In genomic region chr14:93057586-93058280, GRCh38 we compare ENCODE assay signal across 20 cellular contexts. TPM values are rescaled to one million over a fixed set of nuclear protein-coding genes. Genes with fewer than 3 reads are reported as not detected.
DNase-seq lines count a peak whose midpoint lies in the region; ATAC-seq and TF ChIP-seq lines count a peak whose summit lies in the region.
"Had no signal": no experiment of that assay in that cellular context is flagged by ENCODE, and none has a peak within 500 bp of the region (broad histone marks: within the 10 kb centered on the region; RNA-seq: fewer than 3 reads in every experiment).

No MANE protein-coding gene starts in this region.

- H3K27me3 Mint-ChIP-seq in activated T-helper 17 cell treated with anti-CD3 and anti-CD28 coated beads, Interleukin-2, amount 50 U/mL, for 72 hours: no peaks in the 10 kb centered on the region
- no peaks in the 10 kb centered on the region for H3K27me3 Mint-ChIP-seq in stimulated activated memory B cell treated with anti-CD40 and anti-IgM and Interleukin-4, amounts not matched to agents 10 μg/mL and 1 μg/mL and 100 μg/mL, for 72 hours
- H3K27me3 Mint-ChIP-seq: activated B cell treated with CpG ODN at 0.5 μM for 24 hours; CD4-positive, alpha-beta memory T cell had no signal

- TF ChIP-seq RAD21 in SK-N-SH (IDR thresholded peaks at IDR 0.05; ENCODE audit: low read length): peak; percentile 10; the same call in 1 of the 2 replicates

- no peaks in the 10 kb centered on the region for H3K27me3 ChIP-seq in SK-N-SH (ENCODE audit: insufficient read depth)
- H3K27me3 ChIP-seq in fibroblast of lung (ENCODE audit: control insufficient read depth, insufficient read depth, low read length): no peaks in the 10 kb centered on the region

- H3K4me3 ChIP-seq in SK-N-SH (ENCODE audit: low read depth in 2 of 2, low read length in 1 of 2) (no peak overlapping the region), fibroblast of lung (replicated peaks in 1 of 4; ENCODE audit: control extremely low read depth in 1 of 4, insufficient read depth in 1 of 4, low read depth in 3 of 4, low read length in 4 of 4) (no peak overlapping the region)
- H3K4me3 ChIP-seq: mucosa of descending colon, prostate gland had no signal

- no peaks in the 10 kb centered on the region for H3K9me3 Mint-ChIP-seq in activated T-helper 17 cell treated with anti-CD3 and anti-CD28 coated beads, Interleukin-2, amount 50 U/mL, for 72 hours
- no peaks in the 10 kb centered on the region for H3K9me3 Mint-ChIP-seq in stimulated activated memory B cell treated with anti-CD40 and anti-IgM and Interleukin-4, amounts not matched to agents 10 μg/mL and 1 μg/mL and 100 μg/mL, for 72 hours
- H3K9me3 Mint-ChIP-seq: activated B cell treated with CpG ODN at 0.5 μM for 24 hours; CD4-positive, alpha-beta memory T cell had no signal

- no peaks in the 10 kb centered on the region for H3F3A ChIP-seq in SK-N-SH (replicated peaks; ENCODE audit: insufficient read depth)

- no peak for TF ChIP-seq CTCF in SK-N-SH (IDR thresholded peaks at IDR 0.05)
- no peak for TF ChIP-seq CTCF in fibroblast of lung (conservative IDR thresholded peaks at IDR 0.05 in 1 of 2, IDR thresholded peaks at IDR 0.05 in 1 of 2; ENCODE audit: low read depth in 1 of 2, low read length in 2 of 2)

- CTCF ChIA-PET in SK-N-SH (lab: Yijun Ruan, JAX): no interaction called here

- H3K9me3 ChIP-seq in SK-N-SH (no peaks in the 10 kb centered on the region), fibroblast of lung (ENCODE audit: control insufficient read depth, insufficient read depth, low read depth, low read length) (no peaks in the 10 kb centered on the region)
- H3K9me3 ChIP-seq: mucosa of descending colon, prostate gland had no signal

- H3K36me3 Mint-ChIP-seq in activated T-helper 17 cell treated with anti-CD3 and anti-CD28 coated beads, Interleukin-2, amount 50 U/mL, for 72 hours (ENCODE audit: low read depth): no peaks in the 10 kb centered on the region
- H3K36me3 Mint-ChIP-seq in stimulated activated memory B cell treated with anti-CD40 and anti-IgM and Interleukin-4, amounts not matched to agents 10 μg/mL and 1 μg/mL and 100 μg/mL, for 72 hours: peaks cover 20% of the 10 kb centered on the region

- H3K4me2 ChIP-seq in SK-N-SH (no peak overlapping the region), fibroblast of lung (ENCODE audit: extremely low read depth, insufficient read depth, low read length) (no peak overlapping the region)

- H3K27ac ChIP-seq in SK-N-SH (ENCODE audit: low read depth in 2 of 2, low read length in 1 of 2): no peak overlapping the region; a peak in 1 of 4 replicates
- peak overlapping the region; percentile 23 for H3K27ac ChIP-seq in fibroblast of lung (ENCODE audit: insufficient read depth, low read length)
- H3K27ac ChIP-seq: 22Rv1 had no signal

- WGBS in SK-N-SH (ENCODE audit: low lambda C conversion rate): 95% methylated on average over 11 of the region's 14 CpGs

- TF ChIP-seq EP300 in SK-N-SH (IDR thresholded peaks at IDR 0.05; ENCODE audit: borderline replicate concordance in 1 of 2, low read depth in 1 of 2, low read length in 1 of 2): no peak

- H3K4me3 Mint-ChIP-seq in activated T-helper 17 cell treated with anti-CD3 and anti-CD28 coated beads, Interleukin-2, amount 50 U/mL, for 72 hours: no peak overlapping the region
- no peak overlapping the region for H3K4me3 Mint-ChIP-seq in stimulated activated memory B cell treated with anti-CD40 and anti-IgM and Interleukin-4, amounts not matched to agents 10 μg/mL and 1 μg/mL and 100 μg/mL, for 72 hours
- H3K4me3 Mint-ChIP-seq: activated B cell treated with CpG ODN at 0.5 μM for 24 hours; CD4-positive, alpha-beta memory T cell had no signal

- H4K20me1 ChIP-seq in SK-N-SH (ENCODE audit: insufficient read depth): no peaks in the 10 kb centered on the region
- H4K20me1 ChIP-seq in fibroblast of lung (ENCODE audit: control insufficient read depth, extremely low read depth, insufficient read depth, low read length): no peaks in the 10 kb centered on the region

- no peaks in the 10 kb centered on the region for H3K9me2 ChIP-seq in SK-N-SH

- no peak for DNase-seq in SK-N-SH
- DNase-seq in fibroblast of lung (ENCODE audit: low read depth in 2 of 2): no peak
- no peak for DNase-seq in COLO668 (lab: John Stamatoyannopoulos, UW; ENCODE audit: unreplicated experiment)
- no peak for DNase-seq in COR-L47 (lab: John Stamatoyannopoulos, UW)
- DNase-seq in left colon: no peak
- DNase-seq: activated B cell treated with CpG ODN at 0.5 μM for 24 hours; activated T-cell treated with anti-CD3 and anti-CD28 coated beads for 4 hours; CD4-positive, alpha-beta memory T cell; dermis blood vessel endothelial cell; NCI-H1048; NCI-H446 treated with DMSO at 0.1 percent for 48 hours; PC-3; stimulated activated CD4-positive, alpha-beta T cell treated with anti-CD3 and anti-CD28 coated beads, Interleukin-2, amount 100 ng/mL, for 24 hours; SW 1271 had no signal

- no peaks in the 10 kb centered on the region for H3K36me3 ChIP-seq in SK-N-SH (replicated peaks in 1 of 2; ENCODE audit: control insufficient read depth in 1 of 2, insufficient read depth in 2 of 2, low read length in 1 of 2)
- H3K36me3 ChIP-seq in fibroblast of lung (ENCODE audit: control insufficient read depth, insufficient read depth, low read length): no peaks in the 10 kb centered on the region
- H3K36me3 ChIP-seq: prostate gland had no signal

- no peak for ATAC-seq in SK-N-SH treated with all-trans-retinoic acid at 6 μM for 48 hours
- ATAC-seq in activated T-helper 17 cell treated with anti-CD3 and anti-CD28 coated beads, Interleukin-2, amount 50 U/mL, for 72 hours (replicated peaks): no peak
- ATAC-seq in stimulated activated memory B cell treated with anti-CD40 and anti-IgM and Interleukin-4, amounts not matched to agents 10 μg/mL and 1 μg/mL and 100 μg/mL, for 72 hours: no peak
- ATAC-seq in left colon: no peak

- no peak overlapping the region for H2AFZ ChIP-seq in SK-N-SH (ENCODE audit: low read depth)
- no peak overlapping the region for H2AFZ ChIP-seq in fibroblast of lung (ENCODE audit: low read length)

- H3K9ac ChIP-seq in SK-N-SH (no peak overlapping the region), fibroblast of lung (ENCODE audit: insufficient read depth, low read length) (no peak overlapping the region)

- intact Hi-C loops in left colon (cut with DNase I, micrococcal nuclease): no loop called here

- POLR2A ChIA-PET in SK-N-SH (lab: Yijun Ruan, JAX): no interaction called here

- H3K79me2 ChIP-seq in SK-N-SH (ENCODE audit: insufficient read depth) (no peaks in the 10 kb centered on the region), fibroblast of lung (ENCODE audit: control insufficient read depth, insufficient read depth, low read length) (no peaks in the 10 kb centered on the region)

- H3K4me1 ChIP-seq in SK-N-SH (ENCODE audit: control insufficient read depth in 1 of 2, insufficient read depth in 2 of 2, low read depth in 1 of 2, low read length in 1 of 2) (peaks cover 11 to 35% of the 10 kb centered on the region in 2 experiments; a peak in 2 of 4 replicates), fibroblast of lung (ENCODE audit: control insufficient read depth, extremely low read depth, insufficient read depth, low read length) (peaks cover 9% of the 10 kb centered on the region)

- H3K27ac Mint-ChIP-seq in activated T-helper 17 cell treated with anti-CD3 and anti-CD28 coated beads, Interleukin-2, amount 50 U/mL, for 72 hours: peak overlapping the region; percentile 58
- peak overlapping the region; percentile 63 for H3K27ac Mint-ChIP-seq in stimulated activated memory B cell treated with anti-CD40 and anti-IgM and Interleukin-4, amounts not matched to agents 10 μg/mL and 1 μg/mL and 100 μg/mL, for 72 hours
- H3K27ac Mint-ChIP-seq: activated B cell treated with CpG ODN at 0.5 μM for 24 hours had no signal

- peaks cover 8% of the 10 kb centered on the region for H3K4me1 Mint-ChIP-seq in activated T-helper 17 cell treated with anti-CD3 and anti-CD28 coated beads, Interleukin-2, amount 50 U/mL, for 72 hours
- peaks cover 68% of the 10 kb centered on the region for H3K4me1 Mint-ChIP-seq in stimulated activated memory B cell treated with anti-CD40 and anti-IgM and Interleukin-4, amounts not matched to agents 10 μg/mL and 1 μg/mL and 100 μg/mL, for 72 hours

TF ChIP-seq in SK-N-SH, 30 proteins besides CTCF, POLR2A, EP300 and RAD21:
- no peak for TF ChIP-seq GATA2 (CRISPR knock-in tag; IDR thresholded peaks at IDR 0.05)

TF ChIP-seq in SK-N-SH treated with all-trans-retinoic acid at 6 μM for 48 hours, 23 proteins besides CTCF, POLR2A, EP300 and RAD21 (continues in another document):
- TF ChIP-seq GLIS3 (CRISPR knock-in tag; IDR thresholded peaks at IDR 0.05): no peak
- no peak for TF ChIP-seq ZNF565 (CRISPR knock-in tag; conservative IDR thresholded peaks at IDR 0.05; ENCODE audit: low read depth)
- TF ChIP-seq ISL1 (CRISPR knock-in tag; IDR thresholded peaks at IDR 0.05): no peak
- TF ChIP-seq ZNF8 (CRISPR knock-in tag; IDR thresholded peaks at IDR 0.05): no peak
- TF ChIP-seq RARB (CRISPR knock-in tag; IDR thresholded peaks at IDR 0.05): no peak
- TF ChIP-seq CSDC2 (CRISPR knock-in tag; IDR thresholded peaks at IDR 0.05): no peak
- no peak for TF ChIP-seq ZC3H10 (CRISPR knock-in tag; IDR thresholded peaks at IDR 0.05)
- TF ChIP-seq OSR1 (CRISPR knock-in tag; IDR thresholded peaks at IDR 0.05): no peak
- no peak for TF ChIP-seq CSRNP3 (CRISPR knock-in tag; IDR thresholded peaks at IDR 0.05)
- no peak for TF ChIP-seq PPARA (CRISPR knock-in tag; IDR thresholded peaks at IDR 0.05; ENCODE audit: borderline replicate concordance)
- no peak for TF ChIP-seq TOX (CRISPR knock-in tag; IDR thresholded peaks at IDR 0.05; ENCODE audit: borderline replicate concordance)

RNA-seq across cellular contexts. Expression of gene ITPK1, which starts 58.0 kb away (rescaled TPM):
- polyA plus RNA-seq in SK-N-SH (2012; rRNA removed): 23.2 and 30.2 TPM in 2 replicates
- 11.4 and 18.7 TPM in 2 replicates for polyA plus RNA-seq in SK-N-SH (2012; cell fraction: cytosol; rRNA removed)
- polyA plus RNA-seq in SK-N-SH (2012; cell fraction: nucleus; rRNA removed): 25.3 and 32.6 TPM in 2 replicates
- total RNA-seq in activated T-helper 17 cell treated with anti-CD3 and anti-CD28 coated beads, Interleukin-2, amount 50 U/mL, for 72 hours: 10 to 100 TPM; 32.1 to 48.9 TPM
- total RNA-seq in fibroblast of lung: 9.2 and 10.0 TPM in 2 replicates
- polyA plus RNA-seq in fibroblast of lung: 23.1 and 26.0 TPM in 2 replicates
- polyA plus RNA-seq in fibroblast of lung (2012): 16.5 and 25.5 TPM in 2 replicates
- polyA minus RNA-seq in fibroblast of lung (ENCODE audit: low replicate concordance): 59.4 and 67.5 TPM in 2 replicates
- 100 to 1,000 TPM; 138 to 142 TPM for total RNA-seq in left colon
